In the genomic region with DNA sequence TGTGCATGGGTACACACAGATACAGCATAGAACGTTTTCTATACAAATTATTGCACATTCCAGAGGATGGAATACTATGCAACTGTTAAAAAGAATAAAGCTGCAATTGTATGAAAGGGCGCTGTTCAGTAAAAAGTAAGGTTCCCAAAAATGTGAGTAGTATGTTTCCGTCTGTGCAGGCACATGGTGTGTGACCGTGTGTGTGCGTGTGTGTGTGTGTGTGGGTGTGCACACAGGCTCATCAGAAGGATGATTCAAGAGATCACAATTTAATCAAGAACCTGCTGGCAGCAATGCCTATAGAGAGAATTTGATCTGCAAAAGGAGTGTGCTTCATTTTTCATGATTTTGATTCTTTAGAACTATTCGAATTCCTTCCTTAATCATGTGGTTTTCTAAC, we compare ENCODE assay signal across 10 cellular contexts.
DNase-seq lines count a peak whose midpoint lies in the region; ATAC-seq and TF ChIP-seq lines count a peak whose summit lies in the region.
"Had no signal": no experiment of that assay in that cellular context is flagged by ENCODE, and none has a peak within 500 bp of the region (broad histone marks: within the 10 kb centered on the region; RNA-seq: fewer than 3 reads in every experiment).

No MANE protein-coding gene starts in this region.

- H3K4me3 Mint-ChIP-seq in CD8-positive, alpha-beta T cell = no peak overlapping the region
- no peak overlapping the region for H3K4me3 Mint-ChIP-seq in natural killer cell

- intact Hi-C loops in CD8-positive, alpha-beta T cell (cut with DNase I, micrococcal nuclease) = loop anchor here in 1 of 2 experiments (5.0 to 10.0 kb wide), 2 partner anchors 104 to 683 kb away; a partner anchor contains a TSS
- intact Hi-C loops in natural killer cell (cut with micrococcal nuclease) = loop anchor here (5.0 to 10.0 kb wide), 2 partner anchors 47 to 109 kb away; a partner anchor contains a TSS

- H2BK15ac ChIP-seq in neuronal stem cell (ENCODE audit: low read length) = no peak overlapping the region

- no peak overlapping the region for H3K23ac ChIP-seq in neuronal stem cell (ENCODE audit: low read depth, low read length, poor library complexity)

- H2AK5ac ChIP-seq in neuronal stem cell (ENCODE audit: low read depth, low read length) = no peak overlapping the region

- H3K4me2 ChIP-seq in neuronal stem cell (ENCODE audit: insufficient read depth, low read length, poor library complexity, severe bottlenecking) = no peak overlapping the region

- H3K27me3 Mint-ChIP-seq in CD8-positive, alpha-beta T cell (ENCODE audit: low read depth) = no peaks in the 10 kb centered on the region
- no peaks in the 10 kb centered on the region for H3K27me3 Mint-ChIP-seq in natural killer cell (ENCODE audit: low read depth in 2 of 2)

- H2BK12ac ChIP-seq in neuronal stem cell (ENCODE audit: low read length) = no peak overlapping the region

- H3K27ac Mint-ChIP-seq in CD8-positive, alpha-beta T cell = peak overlapping the region; percentile 98
- peak overlapping the region; percentile 95 to 99 for H3K27ac Mint-ChIP-seq in activated naive CD4-positive, alpha-beta T cell treated with anti-CD3 and anti-CD28 coated beads, Interleukin-2, amount 50 U/mL, for 72 hours
- peak overlapping the region; percentile 84 to 92 for H3K27ac Mint-ChIP-seq in natural killer cell

- H3K4ac ChIP-seq in neuronal stem cell (ENCODE audit: low read length) = no peak overlapping the region

- H4K8ac ChIP-seq in neuronal stem cell (ENCODE audit: low read depth, low read length) = no peak overlapping the region

- no peak overlapping the region for H2AFZ ChIP-seq in neuronal stem cell (ENCODE audit: low read length)

- H2BK120ac ChIP-seq in neuronal stem cell (ENCODE audit: low read depth, low read length) = no peak overlapping the region

- DNase-seq in CD8-positive, alpha-beta T cell = no peak
- peak; percentile 51 for DNase-seq in OCI-M1 (lab: John Stamatoyannopoulos, UW)
- no peak for DNase-seq in activated naive CD4-positive, alpha-beta T cell treated with anti-CD3 and anti-CD28 coated beads, Interleukin-2, amount 50 U/mL, for 72 hours (ENCODE audit: low spot score in 2 of 2)
- DNase-seq in natural killer cell = no peak
- DNase-seq in SHP77 treated with DMSO at 0.1 percent for 48 hours (lab: John Stamatoyannopoulos, UW) = no peak
- no peak for DNase-seq in neuronal stem cell (ENCODE audit: low spot score)
- DNase-seq in DMS153 (lab: John Stamatoyannopoulos, UW) = no peak
- no peak for DNase-seq in NCI-H2196 (lab: John Stamatoyannopoulos, UW; ENCODE audit: unreplicated experiment)
- DNase-seq: islet precursor cell, NCI-H1930 had no signal

- H3K79me1 ChIP-seq in neuronal stem cell (ENCODE audit: low read depth, low read length) = peaks cover 7% of the 10 kb centered on the region

- no peak overlapping the region for H3K14ac ChIP-seq in neuronal stem cell (ENCODE audit: low read length)

- POLR2A ChIA-PET in CD8-positive, alpha-beta T cell (lab: Charles Lee) = interaction anchor here (0.7 kb wide), 1 partner anchor 55 kb away, joined by 3 read pairs; no protein-coding TSS in a partner anchor

- H4K91ac ChIP-seq in neuronal stem cell (ENCODE audit: low read depth, low read length, poor library complexity) = no peak overlapping the region

- TF ChIP-seq CTCF in CD8-positive, alpha-beta T cell (IDR thresholded peaks at IDR 0.05) = no peak
- no peak for TF ChIP-seq CTCF in natural killer cell (IDR thresholded peaks at IDR 0.05)

- no peaks in the 10 kb centered on the region for H3K27me3 ChIP-seq in CD8-positive, alpha-beta T cell (ENCODE audit: insufficient read depth, low read length)
- H3K27me3 ChIP-seq in neuronal stem cell (ENCODE audit: control insufficient read depth in 3 of 3, insufficient read depth in 3 of 3, low read depth in 1 of 3, low read length in 3 of 3) = peaks cover 0 to 72% (median 0%) of the 10 kb centered on the region in 3 experiments

- no CpG with 5 or more reads among the region's 6 CpGs for WGBS in neuronal stem cell (ENCODE audit: extremely low coverage in 2 of 2, insufficient read length in 2 of 2, insufficient replicate concordance in 1 of 2), 2 donors

- H3K4me3 ChIP-seq in CD8-positive, alpha-beta T cell (ENCODE audit: low read depth, low read length) = no peak overlapping the region
- H3K4me3 ChIP-seq in neuronal stem cell (ENCODE audit: low read length in 2 of 2) = no peak overlapping the region

- peaks cover 90% of the 10 kb centered on the region for H3K4me1 ChIP-seq in CD8-positive, alpha-beta T cell (ENCODE audit: insufficient read depth, low read length)
- peaks cover 0 to 2% of the 10 kb centered on the region in 2 donors for H3K4me1 ChIP-seq in neuronal stem cell (ENCODE audit: control insufficient read depth in 2 of 2, insufficient read depth in 1 of 2, low read depth in 1 of 2, low read length in 2 of 2)

- no peak for ATAC-seq in CD8-positive, alpha-beta T cell
- no peak for ATAC-seq in activated naive CD4-positive, alpha-beta T cell treated with anti-CD3 and anti-CD28 coated beads, Interleukin-2, amount 50 U/mL, for 72 hours
- no peak for ATAC-seq in natural killer cell

- H3K9ac ChIP-seq in neuronal stem cell (ENCODE audit: low read depth, low read length, poor library complexity) = no peak overlapping the region

- H3K36me3 Mint-ChIP-seq in CD8-positive, alpha-beta T cell = peaks cover 57% of the 10 kb centered on the region
- peaks cover 18 to 85% of the 10 kb centered on the region in 2 donors for H3K36me3 Mint-ChIP-seq in activated naive CD4-positive, alpha-beta T cell treated with anti-CD3 and anti-CD28 coated beads, Interleukin-2, amount 50 U/mL, for 72 hours
- no peaks in the 10 kb centered on the region for H3K36me3 Mint-ChIP-seq in natural killer cell

- no peak overlapping the region for H3K27ac ChIP-seq in CD8-positive, alpha-beta T cell (ENCODE audit: low read depth, low read length)
- no peak overlapping the region for H3K27ac ChIP-seq in neuronal stem cell (replicated peaks; ENCODE audit: low read length)

- H2BK5ac ChIP-seq in neuronal stem cell (ENCODE audit: low read length) = no peak overlapping the region

- no peaks in the 10 kb centered on the region for H3K9me3 ChIP-seq in CD8-positive, alpha-beta T cell (ENCODE audit: low read length)
- H3K9me3 ChIP-seq in neuronal stem cell (replicated peaks in 1 of 2; ENCODE audit: control insufficient read depth in 2 of 2, insufficient read depth in 1 of 2, low read depth in 1 of 2, low read length in 2 of 2) = peaks cover 5 to 7% of the 10 kb centered on the region in 2 donors

- no peaks in the 10 kb centered on the region for H3K9me3 Mint-ChIP-seq in CD8-positive, alpha-beta T cell
- peaks cover 0 to 10% of the 10 kb centered on the region in 2 donors for H3K9me3 Mint-ChIP-seq in activated naive CD4-positive, alpha-beta T cell treated with anti-CD3 and anti-CD28 coated beads, Interleukin-2, amount 50 U/mL, for 72 hours
- no peaks in the 10 kb centered on the region for H3K9me3 Mint-ChIP-seq in natural killer cell

- CTCF ChIA-PET in CD8-positive, alpha-beta T cell (lab: Charles Lee) = interaction anchor here (2.1 kb wide), 1 partner anchor 127 kb away, joined by 8 read pairs; no protein-coding TSS in a partner anchor

- no peak overlapping the region for H3K18ac ChIP-seq in neuronal stem cell (ENCODE audit: low read length)

- peaks cover 94% of the 10 kb centered on the region for H3K4me1 Mint-ChIP-seq in CD8-positive, alpha-beta T cell (ENCODE audit: low read depth)
- H3K4me1 Mint-ChIP-seq in natural killer cell = peaks cover 87 to 91% of the 10 kb centered on the region in 2 donors

- peaks cover 10% of the 10 kb centered on the region for H3K36me3 ChIP-seq in CD8-positive, alpha-beta T cell (ENCODE audit: insufficient read depth, low read length)
- H3K36me3 ChIP-seq in neuronal stem cell (replicated peaks in 1 of 2; ENCODE audit: control insufficient read depth in 2 of 2, insufficient read depth in 2 of 2, low read length in 2 of 2) = no peaks in the 10 kb centered on the region
